ENCODE assay signal across 20 cellular contexts in the genomic region with DNA sequence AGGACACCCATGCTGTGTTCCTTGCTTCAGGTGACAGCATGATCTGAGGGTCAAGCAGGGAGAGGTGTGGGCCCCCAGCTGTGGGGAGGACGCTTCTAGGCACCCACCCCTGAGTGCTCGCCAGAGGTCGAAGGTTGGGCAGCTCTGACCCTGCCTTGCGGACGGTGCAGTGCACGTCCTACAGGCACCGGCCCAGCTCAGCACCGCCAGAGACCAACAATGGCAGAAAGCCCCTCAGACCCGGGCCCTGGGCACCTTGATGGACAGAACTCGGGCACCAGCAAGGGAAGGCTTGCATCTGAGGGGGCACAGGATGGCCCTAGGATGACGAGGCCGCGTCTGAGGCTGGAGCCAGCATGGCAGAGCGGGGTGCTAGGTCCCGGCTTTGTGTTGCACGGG. TPM values are rescaled to one million over a fixed set of nuclear protein-coding genes. Genes with fewer than 3 reads are reported as not detected.
DNase-seq lines count a peak whose midpoint lies in the region; ATAC-seq, FAIRE-seq and TF ChIP-seq lines count a peak whose summit lies in the region.
"Had no signal": no experiment of that assay in that cellular context is flagged by ENCODE, and none has a peak within 500 bp of the region (broad histone marks: within the 10 kb centered on the region; RNA-seq: fewer than 3 reads in every experiment).

No MANE protein-coding gene starts in this region.

- TF ChIP-seq EP300 in K562 (IDR thresholded peaks at IDR 0.05; ENCODE audit: low read length) (no peak), HepG2 (IDR thresholded peaks at IDR 0.05; ENCODE audit: low read depth in 2 of 2, low read length in 2 of 2) (no peak), HepG2 (CRISPR knock-in tag; IDR thresholded peaks at IDR 0.05; ENCODE audit: borderline replicate concordance) (no peak)

- intact Hi-C loops in K562 (cut with micrococcal nuclease) = no loop called here
- intact Hi-C loops in HepG2 (cut with micrococcal nuclease; ENCODE audit: unreplicated experiment) = no loop called here
- intact Hi-C loops in psoas muscle (cut with DNase I) = loop anchor here in 1 of 2 donors (1.0 kb wide), 1 partner anchor 153 kb away; no protein-coding TSS in a partner anchor

- H3K79me2 ChIP-seq in K562 (ENCODE audit: control insufficient read depth, insufficient read depth, low read length) (peaks cover 16% of the 10 kb centered on the region), HepG2 (ENCODE audit: insufficient read depth, low read length) (no peaks in the 10 kb centered on the region)

- H3K9ac ChIP-seq in K562 (ENCODE audit: insufficient read depth in 1 of 2, low read depth in 2 of 2, low read length in 2 of 2) (no peak overlapping the region), HepG2 (ENCODE audit: insufficient read depth, low read depth, low read length) (no peak overlapping the region)
- H3K9ac ChIP-seq: KMS-11 had no signal

- H3K36me3 ChIP-seq in H7 (replicated peaks; ENCODE audit: control insufficient read depth, insufficient read depth, low read length) (peaks cover 16% of the 10 kb centered on the region), K562 (ENCODE audit: control insufficient read depth, insufficient read depth, low read length) (peaks cover 66% of the 10 kb centered on the region), HepG2 (replicated peaks in 1 of 2; ENCODE audit: control insufficient read depth in 1 of 2, insufficient read depth in 2 of 2, low read length in 2 of 2) (peaks cover 22 to 40% of the 10 kb centered on the region in 2 experiments; a peak in 4 of 5 replicates), psoas muscle (ENCODE audit: insufficient read depth in 1 of 2, low read depth in 1 of 2) (peaks cover 0 to 51% of the 10 kb centered on the region in 2 donors)

- no peak overlapping the region; the same call in 2 of the 3 replicates for H3K27ac ChIP-seq in K562 (ENCODE audit: extremely low read depth, low read depth, low read length)
- no peak overlapping the region for H3K27ac ChIP-seq in HepG2 (ENCODE audit: extremely low read length, insufficient read depth, low read length)
- peak overlapping the region; percentile 41 for H3K27ac ChIP-seq in psoas muscle
- H3K27ac ChIP-seq: KMS-11, PC-9, SK-N-MC had no signal

- TF ChIP-seq POLR2A in K562 (conservative IDR thresholded peaks at IDR 0.05) = no peak; the same call in 1 of the 2 replicates
- 0 out of 4 replicates have a peak, but pooled peaks of 1 of the 2 experiments have one; percentile 23 for TF ChIP-seq POLR2A in HepG2 (IDR thresholded peaks at IDR 0.05; ENCODE audit: insufficient read depth in 1 of 2, low read depth in 2 of 2, low read length in 2 of 2)

- H2AFZ ChIP-seq in K562 (ENCODE audit: low read depth, low read length) (no peak overlapping the region), HepG2 (ENCODE audit: low read length) (no peak overlapping the region)
- H2AFZ ChIP-seq: PC-9 had no signal

- no peaks in the 10 kb centered on the region for H3K9me3 ChIP-seq in K562 (replicated peaks; ENCODE audit: control insufficient read depth, insufficient read depth, low read depth, low read length)
- no peaks in the 10 kb centered on the region for H3K9me3 ChIP-seq in HepG2 (ENCODE audit: low read length)
- H3K9me3 ChIP-seq in psoas muscle = no peaks in the 10 kb centered on the region

- in situ Hi-C loops in K562 (cut with MboI) (no loop called here), HepG2 (cut with HindIII; ENCODE audit: extremely low pct_ligation_motif_present, low pct_unique_long_range_greater_than_20kb) (no loop called here)

- H3K9me1 ChIP-seq in K562 (ENCODE audit: control insufficient read depth, insufficient read depth, low read length) = peaks cover 3% of the 10 kb centered on the region

- BruUV-seq in K562 (replicated peaks; lab: Mats Ljungman, UMichigan) (no TSS peak), HepG2 (replicated peaks; lab: Mats Ljungman, UMichigan) (no TSS peak)

- H3K27me3 ChIP-seq in H7 (ENCODE audit: control insufficient read depth, insufficient read depth, low read length) (no peaks in the 10 kb centered on the region), K562 (ENCODE audit: control insufficient read depth in 2 of 2, insufficient read depth in 2 of 2, low read length in 2 of 2) (no peaks in the 10 kb centered on the region), HepG2 (ENCODE audit: control insufficient read depth in 1 of 2, insufficient read depth in 2 of 2, low read length in 2 of 2) (no peaks in the 10 kb centered on the region), psoas muscle (ENCODE audit: insufficient read depth in 3 of 3, low read length in 2 of 3) (no peaks in the 10 kb centered on the region)

- no peak overlapping the region for H3K4me2 ChIP-seq in K562 (ENCODE audit: insufficient read depth, low read length)
- H3K4me2 ChIP-seq in HepG2 (ENCODE audit: low read depth, low read length) = no peak overlapping the region
- H3K4me2 ChIP-seq: KMS-11, PC-9 had no signal

- H3K4me1 ChIP-seq in K562 (replicated peaks in 1 of 2; ENCODE audit: control insufficient read depth in 2 of 2, insufficient read depth in 2 of 2, low read length in 2 of 2) = peaks cover 10 to 48% of the 10 kb centered on the region in 2 experiments; a peak in 4 of 5 replicates
- H3K4me1 ChIP-seq in HepG2 (ENCODE audit: insufficient read depth, low read length) = peaks cover 21% of the 10 kb centered on the region
- H3K4me1 ChIP-seq in psoas muscle = peaks cover 11% of the 10 kb centered on the region

- no peak for ATAC-seq in K562
- no peak for ATAC-seq in HepG2
- peak in 1 of 4 donors; percentile 3 for ATAC-seq in psoas muscle
- no peak for ATAC-seq in HG02610 (IDR thresholded peaks at IDR 0.05; ENCODE audit: unreplicated experiment)

- FAIRE-seq in K562 (lab: Jason Lieb, UNC) (no peak), HepG2 (lab: Jason Lieb, UNC) (no peak)
- FAIRE-seq: A204.1, G401.6 had no signal

- CTCF ChIA-PET in K562 (lab: Yijun Ruan, JAX; ENCODE audit: low intra/inter-chr PET ratio) = no interaction called here
- CTCF ChIA-PET in HepG2 (lab: Yijun Ruan, JAX; ENCODE audit: low intra/inter-chr PET ratio, low total read pairs) = no interaction called here

- 95% methylated on average over 16 of the region's 16 CpGs for WGBS in K562 (ENCODE audit: insufficient coverage, low coverage, missing lambda C conversion rate)
- WGBS in HepG2 (ENCODE audit: low lambda C conversion rate) = 97% methylated on average over 16 of the region's 16 CpGs
- 59 to 75% (median 62%) methylated on average over 16 of the region's 16 CpGs for WGBS in psoas muscle, 3 donors

- TF ChIP-seq CTCF in K562 (IDR thresholded peaks at IDR 0.05 in 2 of 3, conservative IDR thresholded peaks at IDR 0.05 in 1 of 3; ENCODE audit: insufficient read depth in 2 of 3, low read depth in 1 of 3, low read length in 3 of 3) (no peak), HepG2 (CRISPR knock-in tag; IDR thresholded peaks at IDR 0.05) (no peak), psoas muscle (IDR thresholded peaks at IDR 0.05) (no peak)

- no peak overlapping the region for H3K4me3 ChIP-seq in H7 (ENCODE audit: insufficient read depth, low read depth, low read length)
- H3K4me3 ChIP-seq in K562 = no peak overlapping the region
- no peak overlapping the region for H3K4me3 ChIP-seq in HepG2 (replicated peaks in 1 of 3; ENCODE audit: insufficient read depth in 1 of 3, low read depth in 2 of 3, low read length in 3 of 3)
- H3K4me3 ChIP-seq in psoas muscle = no peak overlapping the region
- H3K4me3 ChIP-seq: PC-9, SK-N-MC had no signal

- peak; percentile 51 for DNase-seq in H7
- no peak for DNase-seq in K562 (ENCODE audit: extremely low read depth in 1 of 4, low spot score in 3 of 4)
- DNase-seq in HepG2 (ENCODE audit: low spot score) = no peak
- DNase-seq in psoas muscle = no peak
- DNase-seq in cerebellar nuclear complex (lab: John Stamatoyannopoulos, UW) = no peak
- DNase-seq in T-helper 2 cell = no peak
- DNase-seq: GOT3, NCI-H1105, NCI-H146, NCI-H2081, NCI-H2171 treated with DMSO at 0.1 percent for 48 hours, NCI-H524 treated with DMSO at 0.1 percent for 48 hours, RPMI8226, SHP77 treated with DMSO at 0.1 percent for 48 hours had no signal

- POLR2A ChIA-PET in K562 (lab: Yijun Ruan, JAX) (no interaction called here), HepG2 (lab: Yijun Ruan, JAX) (no interaction called here)

- no peak for TF ChIP-seq RAD21 in K562 (CRISPR knock-in tag; conservative IDR thresholded peaks at IDR 0.05 in 1 of 2, IDR thresholded peaks at IDR 0.05 in 1 of 2)
- no peak for TF ChIP-seq RAD21 in HepG2 (CRISPR knock-in tag; IDR thresholded peaks at IDR 0.05)

- H4K20me1 ChIP-seq in K562 (replicated peaks; ENCODE audit: control insufficient read depth, insufficient read depth, low read length) = no peaks in the 10 kb centered on the region
- H4K20me1 ChIP-seq in HepG2 (ENCODE audit: insufficient read depth, low read length) = no peaks in the 10 kb centered on the region

RNA-seq across cellular contexts. Expression of a gene that starts 24.7 kb away (rescaled TPM):
- 111 and 175 TPM in 2 replicates for total RNA-seq in H7 (2014; rRNA removed; shearing (Covaris generic))
- 266 and 574 TPM in 2 replicates for total RNA-seq in K562 (2011; cell fraction: chromatin; rRNA removed; ENCODE audit: low replicate concordance)
- total RNA-seq in K562 (2011; cell fraction: nucleolus; rRNA removed) = 372 and 388 TPM in 2 replicates
- 193 and 246 TPM in 2 replicates for total RNA-seq in K562 (2011; cell fraction: nucleoplasm; rRNA removed)
- total RNA-seq in K562 (2014; rRNA removed) = 116 and 133 TPM in 2 replicates
- 35.7 and 46.1 TPM in 2 replicates for total RNA-seq in K562 (2014; rRNA removed; fragmentation: Illumina TruSeq; extraction: Trizol)
- total RNA-seq in K562 (2015; rRNA removed; fragmentation: Illumina TruSeq; extraction: Trizol) = 63.0 and 66.6 TPM in 2 replicates
- 131 and 135 TPM in 2 replicates for total RNA-seq in K562 (2021)
- polyA plus RNA-seq in K562 (2011; rRNA removed) = 99.6 and 121 TPM in 2 replicates
- polyA plus RNA-seq in K562 (2011; cell fraction: cytosol; rRNA removed) = 62.8 and 91.9 TPM in 2 replicates
- 448 and 488 TPM in 2 replicates for polyA plus RNA-seq in K562 (2011; cell fraction: nucleus; rRNA removed)
- polyA plus RNA-seq in K562 (2012) = 76.9 and 85.6 TPM in 2 replicates
- polyA plus RNA-seq in K562 (2014; fragmentation: Illumina TruSeq; extraction: Trizol) = 75.1 and 81.2 TPM in 2 replicates
- 1 to 10 TPM; 1.5 to 2.1 TPM for polyA plus RNA-seq in K562 (2014; fragmentation: Nextera tagmentation; extraction: Ambion mirVana)
- 131 and 149 TPM in 2 replicates for polyA plus RNA-seq in K562 (2014; rRNA removed)
- polyA minus RNA-seq in K562 (2011; rRNA and poly(A)+ RNA removed) = 23.4 and 41.8 TPM in 2 replicates
- 54.8 and 55.2 TPM in 2 replicates for polyA minus RNA-seq in K562 (2011; cell fraction: cytosol; rRNA and poly(A)+ RNA removed)
- 94.5 and 123 TPM in 2 replicates for polyA minus RNA-seq in K562 (2011; cell fraction: nucleus; rRNA and poly(A)+ RNA removed)
- total RNA-seq in HepG2 (2016; rRNA removed; fragmentation: Illumina TruSeq; extraction: Trizol) = 47.6 and 60.1 TPM in 2 replicates
- 29.8 and 30.8 TPM in 2 replicates for total RNA-seq in HepG2 (2016; cell fraction: cytosol; rRNA removed; fragmentation: Illumina TruSeq; extraction: Trizol; ENCODE audit: low read depth)
- 38.7 and 62.4 TPM in 2 replicates for total RNA-seq in HepG2 (2016; cell fraction: insoluble cytoplasmic fraction; rRNA removed; fragmentation: Illumina TruSeq; extraction: Trizol)
- total RNA-seq in HepG2 (2016; cell fraction: membrane; rRNA removed; fragmentation: Illumina TruSeq; extraction: Trizol) = 61.8 and 69.8 TPM in 2 replicates
- 56.0 and 58.2 TPM in 2 replicates for total RNA-seq in HepG2 (2016; cell fraction: nucleus; rRNA removed; fragmentation: Illumina TruSeq; extraction: Trizol)
- 56.6 and 74.9 TPM in 2 replicates for polyA plus RNA-seq in HepG2 (2011; rRNA removed)
- 44.7 and 49.3 TPM in 2 replicates for polyA plus RNA-seq in HepG2 (2011; cell fraction: cytosol; rRNA removed)
- polyA plus RNA-seq in HepG2 (2011; cell fraction: nucleus; rRNA removed) = 195 and 220 TPM in 2 replicates
- 34.7 and 51.8 TPM in 2 replicates for polyA plus RNA-seq in HepG2 (2012)
- 30.4 and 32.6 TPM in 2 replicates for polyA plus RNA-seq in HepG2 (2016; cell fraction: cytosol; fragmentation: Illumina TruSeq; extraction: Trizol; ENCODE audit: low read depth)
- polyA plus RNA-seq in HepG2 (2016; cell fraction: insoluble cytoplasmic fraction; fragmentation: Illumina TruSeq; extraction: Trizol; ENCODE audit: low read depth) = 44.6 and 56.1 TPM in 2 replicates
- 62.4 and 63.0 TPM in 2 replicates for polyA plus RNA-seq in HepG2 (2016; cell fraction: membrane; fragmentation: Illumina TruSeq; extraction: Trizol; ENCODE audit: low read depth)
- polyA plus RNA-seq in HepG2 (2016; cell fraction: nucleus; fragmentation: Illumina TruSeq; extraction: Trizol; ENCODE audit: insufficient read depth, low read depth) = 149 and 161 TPM in 2 replicates
- polyA minus RNA-seq in HepG2 (2011; rRNA and poly(A)+ RNA removed; ENCODE audit: low replicate concordance) = 59.5 and 61.8 TPM in 2 replicates
- 27.9 and 28.0 TPM in 2 replicates for polyA minus RNA-seq in HepG2 (2011; cell fraction: cytosol; rRNA and poly(A)+ RNA removed)
- 37.6 and 42.4 TPM in 2 replicates for polyA minus RNA-seq in HepG2 (2011; cell fraction: nucleus; rRNA and poly(A)+ RNA removed)
- 10 to 100 TPM; 19.1 to 37.7 (median 28.7) TPM for total RNA-seq in psoas muscle
- 10 to 100 TPM; 14.5 to 25.1 (median 22.5) TPM for polyA plus RNA-seq in psoas muscle

RNA-seq across cellular contexts. Expression of a gene that starts 29.4 kb away (rescaled TPM):
- 18.6 and 26.2 TPM in 2 replicates for total RNA-seq in H7 (2014; rRNA removed; shearing (Covaris generic))
- total RNA-seq in K562 (2011; cell fraction: chromatin; rRNA removed; ENCODE audit: low replicate concordance) = 123 and 215 TPM in 2 replicates
- total RNA-seq in K562 (2011; cell fraction: nucleolus; rRNA removed) = 128 and 164 TPM in 2 replicates
- 71.6 and 88.8 TPM in 2 replicates for total RNA-seq in K562 (2011; cell fraction: nucleoplasm; rRNA removed)
- total RNA-seq in K562 (2014; rRNA removed) = 44.4 and 48.8 TPM in 2 replicates
- 15.2 and 18.4 TPM in 2 replicates for total RNA-seq in K562 (2014; rRNA removed; fragmentation: Illumina TruSeq; extraction: Trizol)
- 33.6 and 43.9 TPM in 2 replicates for total RNA-seq in K562 (2015; rRNA removed; fragmentation: Illumina TruSeq; extraction: Trizol)
- 58.5 and 71.0 TPM in 2 replicates for total RNA-seq in K562 (2021)
- polyA plus RNA-seq in K562 (2011; rRNA removed) = 13.0 and 17.4 TPM in 2 replicates
- 10.4 and 24.1 TPM in 2 replicates for polyA plus RNA-seq in K562 (2011; cell fraction: cytosol; rRNA removed)
- 167 and 314 TPM in 2 replicates for polyA plus RNA-seq in K562 (2011; cell fraction: nucleus; rRNA removed)
- polyA plus RNA-seq in K562 (2012) = 54.0 and 63.7 TPM in 2 replicates
- 49.8 and 53.1 TPM in 2 replicates for polyA plus RNA-seq in K562 (2014; fragmentation: Illumina TruSeq; extraction: Trizol)
- 1 to 10 TPM; 4.5 to 8.4 TPM for polyA plus RNA-seq in K562 (2014; fragmentation: Nextera tagmentation; extraction: Ambion mirVana)
- polyA plus RNA-seq in K562 (2014; rRNA removed) = 49.5 and 67.0 TPM in 2 replicates
- 8.1 and 9.7 TPM in 2 replicates for polyA minus RNA-seq in K562 (2011; rRNA and poly(A)+ RNA removed)
- 143 and 147 TPM in 2 replicates for polyA minus RNA-seq in K562 (2011; cell fraction: cytosol; rRNA and poly(A)+ RNA removed)
- polyA minus RNA-seq in K562 (2011; cell fraction: nucleus; rRNA and poly(A)+ RNA removed) = 39.7 and 41.0 TPM in 2 replicates
- 4.7 and 17.9 TPM in 2 replicates for total RNA-seq in HepG2 (2016; rRNA removed; fragmentation: Illumina TruSeq; extraction: Trizol)
- 26.1 and 31.2 TPM in 2 replicates for total RNA-seq in HepG2 (2016; cell fraction: cytosol; rRNA removed; fragmentation: Illumina TruSeq; extraction: Trizol; ENCODE audit: low read depth)
- total RNA-seq in HepG2 (2016; cell fraction: insoluble cytoplasmic fraction; rRNA removed; fragmentation: Illumina TruSeq; extraction: Trizol) = 4.9 and 21.2 TPM in 2 replicates
- total RNA-seq in HepG2 (2016; cell fraction: membrane; rRNA removed; fragmentation: Illumina TruSeq; extraction: Trizol) = 6.7 TPM in 2 replicates
- 29.5 and 30.0 TPM in 2 replicates for total RNA-seq in HepG2 (2016; cell fraction: nucleus; rRNA removed; fragmentation: Illumina TruSeq; extraction: Trizol)
- 11.2 and 14.2 TPM in 2 replicates for polyA plus RNA-seq in HepG2 (2011; rRNA removed)
- polyA plus RNA-seq in HepG2 (2011; cell fraction: cytosol; rRNA removed) = 2.1 and 5.1 TPM in 2 replicates
- polyA plus RNA-seq in HepG2 (2011; cell fraction: nucleus; rRNA removed) = 158 and 182 TPM in 2 replicates
- 22.5 and 32.0 TPM in 2 replicates for polyA plus RNA-seq in HepG2 (2012)
- 3.1 and 4.1 TPM in 2 replicates for polyA plus RNA-seq in HepG2 (2016; cell fraction: cytosol; fragmentation: Illumina TruSeq; extraction: Trizol; ENCODE audit: low read depth)
- polyA plus RNA-seq in HepG2 (2016; cell fraction: insoluble cytoplasmic fraction; fragmentation: Illumina TruSeq; extraction: Trizol; ENCODE audit: low read depth) = 7.1 and 9.9 TPM in 2 replicates
- polyA plus RNA-seq in HepG2 (2016; cell fraction: membrane; fragmentation: Illumina TruSeq; extraction: Trizol; ENCODE audit: low read depth) = 3.9 and 4.2 TPM in 2 replicates
- 134 and 148 TPM in 2 replicates for polyA plus RNA-seq in HepG2 (2016; cell fraction: nucleus; fragmentation: Illumina TruSeq; extraction: Trizol; ENCODE audit: insufficient read depth, low read depth)
- polyA minus RNA-seq in HepG2 (2011; rRNA and poly(A)+ RNA removed; ENCODE audit: low replicate concordance) = 8.3 and 9.0 TPM in 2 replicates
- 64.2 and 65.9 TPM in 2 replicates for polyA minus RNA-seq in HepG2 (2011; cell fraction: cytosol; rRNA and poly(A)+ RNA removed)
- polyA minus RNA-seq in HepG2 (2011; cell fraction: nucleus; rRNA and poly(A)+ RNA removed) = 24.2 and 24.7 TPM in 2 replicates
- total RNA-seq in psoas muscle = 10 to 100 TPM; 15.9 to 36.6 (median 22.5) TPM
- polyA plus RNA-seq in psoas muscle = 10 to 100 TPM; 16.8 to 29.8 (median 17.4) TPM
